ENCODE assay signal across 14 cellular contexts in genomic region chr1:225780609-225781008, GRCh38. TPM values are rescaled to one million over a fixed set of nuclear protein-coding genes. Genes with fewer than 3 reads are reported as not detected.
DNase-seq lines count a peak whose midpoint lies in the region; ATAC-seq and TF ChIP-seq lines count a peak whose summit lies in the region.
"Had no signal": no experiment of that assay in that cellular context is flagged by ENCODE, and none has a peak within 500 bp of the region (broad histone marks: within the 10 kb centered on the region; RNA-seq: fewer than 3 reads in every experiment).

No MANE protein-coding gene starts in this region.

- H3K27me3 Mint-ChIP-seq in activated T-cell treated with anti-CD3 and anti-CD28 coated beads, Interleukin-2, amount 50 U/mL, for 72 hours (ENCODE audit: low read depth) = no peaks in the 10 kb centered on the region
- H3K27me3 Mint-ChIP-seq in stimulated activated naive B cell treated with anti-CD40 and anti-IgM and Interleukin-4, amounts not matched to agents 10 μg/mL and 1 μg/mL and 100 μg/mL, for 72 hours = no peaks in the 10 kb centered on the region

- peaks cover 49% of the 10 kb centered on the region for H4K20me1 ChIP-seq in SK-N-SH (ENCODE audit: insufficient read depth)

- peak overlapping the region; percentile 51 for H3K27ac Mint-ChIP-seq in activated T-cell treated with anti-CD3 and anti-CD28 coated beads, Interleukin-2, amount 50 U/mL, for 72 hours
- peak overlapping the region; percentile 37 for H3K27ac Mint-ChIP-seq in stimulated activated naive B cell treated with anti-CD40 and anti-IgM and Interleukin-4, amounts not matched to agents 10 μg/mL and 1 μg/mL and 100 μg/mL, for 72 hours

- CTCF ChIA-PET in SK-N-SH (lab: Yijun Ruan, JAX) = interaction anchor here (1.1 to 2.1 kb wide), 4 partner anchors 9 to 306 kb away, joined by 3 to 10 read pairs (median 5); no protein-coding TSS in a partner anchor

- POLR2A ChIA-PET in SK-N-SH (lab: Yijun Ruan, JAX) = no interaction called here

- H3K9ac ChIP-seq in SK-N-SH = no peak overlapping the region
- H3K9ac ChIP-seq in iPS-18a (ENCODE audit: low read length) = no peak overlapping the region

- peaks cover 13 to 34% of the 10 kb centered on the region in 2 donors for H3K36me3 Mint-ChIP-seq in activated T-cell treated with anti-CD3 and anti-CD28 coated beads, Interleukin-2, amount 50 U/mL, for 72 hours (ENCODE audit: insufficient read depth in 2 of 2)
- peaks cover 13 to 28% of the 10 kb centered on the region in 2 donors for H3K36me3 Mint-ChIP-seq in stimulated activated naive B cell treated with anti-CD40 and anti-IgM and Interleukin-4, amounts not matched to agents 10 μg/mL and 1 μg/mL and 100 μg/mL, for 72 hours

- no peak for TF ChIP-seq EP300 in SK-N-SH (IDR thresholded peaks at IDR 0.05; ENCODE audit: borderline replicate concordance in 1 of 2, low read depth in 1 of 2, low read length in 1 of 2)

- H3K4me1 ChIP-seq in SK-N-SH (ENCODE audit: control insufficient read depth in 1 of 2, insufficient read depth in 2 of 2, low read depth in 1 of 2, low read length in 1 of 2) (peaks cover 11 to 19% of the 10 kb centered on the region in 2 experiments; a peak in 3 of 4 replicates), iPS-18a (ENCODE audit: control insufficient read depth, low read depth, low read length) (peaks cover 34% of the 10 kb centered on the region)

- peak overlapping the region; percentile 82; the same call in 1 of the 2 replicates for H3K4me2 ChIP-seq in SK-N-SH

- no peak for ATAC-seq in activated T-cell treated with anti-CD3 and anti-CD28 coated beads, Interleukin-2, amount 50 U/mL, for 72 hours (replicated peaks in 1 of 2)
- ATAC-seq in stimulated activated naive B cell treated with anti-CD40 and anti-IgM and Interleukin-4, amounts not matched to agents 10 μg/mL and 1 μg/mL and 100 μg/mL, for 72 hours (replicated peaks) = no peak
- no peak for ATAC-seq in GM21528 (IDR thresholded peaks at IDR 0.05; ENCODE audit: low FRiP score, unreplicated experiment)
- ATAC-seq in HG03095 (IDR thresholded peaks at IDR 0.05; ENCODE audit: unreplicated experiment) = no peak

- H3K4me3 Mint-ChIP-seq in activated T-cell treated with anti-CD3 and anti-CD28 coated beads, Interleukin-2, amount 50 U/mL, for 72 hours = peak overlapping the region; percentile 66 to 75
- H3K4me3 Mint-ChIP-seq in stimulated activated naive B cell treated with anti-CD40 and anti-IgM and Interleukin-4, amounts not matched to agents 10 μg/mL and 1 μg/mL and 100 μg/mL, for 72 hours = peak overlapping the region in 1 of 2 donors; percentile 3

- H3K27ac ChIP-seq in SK-N-SH (ENCODE audit: low read depth in 2 of 2, low read length in 1 of 2) (peak overlapping the region in 1 of 2 experiments; percentile 36; a peak in 1 of 4 replicates), iPS-18a (ENCODE audit: low read length) (peak overlapping the region; percentile 20)
- H3K27ac ChIP-seq: thyroid gland had no signal

- H3K36me3 ChIP-seq in SK-N-SH (replicated peaks in 1 of 2; ENCODE audit: control insufficient read depth in 1 of 2, insufficient read depth in 2 of 2, low read length in 1 of 2) = peaks cover 12 to 37% of the 10 kb centered on the region in 2 experiments
- H3K36me3 ChIP-seq in iPS-18a (ENCODE audit: control insufficient read depth, low read depth, low read length) = peaks cover 22% of the 10 kb centered on the region

- DNase-seq in activated T-cell treated with anti-CD3 and anti-CD28 coated beads, Interleukin-2, amount 50 U/mL, for 72 hours = no peak
- no peak for DNase-seq in activated T-cell treated with anti-CD3 and anti-CD28 coated beads, Interleukin-2, amount 50 U/mL, for 48 hours
- DNase-seq in SK-N-SH = no peak
- DNase-seq in stimulated activated naive B cell treated with anti-CD40 and anti-IgM and Interleukin-4, amounts not matched to agents 10 μg/mL and 1 μg/mL and 100 μg/mL, for 72 hours = no peak
- DNase-seq in stimulated activated CD8-positive, alpha-beta memory T cell treated with anti-CD3 and anti-CD28 coated beads, Interleukin-4, amount 100 ng/mL, for 48 hours = no peak
- DNase-seq: amniotic stem cell; BE2C; NCI-H187; occipital lobe; stimulated activated CD4-positive, alpha-beta T cell treated with anti-CD3 and anti-CD28 coated beads, Interleukin-4, amount 100 ng/mL, for 4 hours; thyroid gland had no signal

- 97% methylated on average over 1 of the region's 1 CpG for WGBS in SK-N-SH (ENCODE audit: low lambda C conversion rate)

- no peak for TF ChIP-seq CTCF in SK-N-SH (IDR thresholded peaks at IDR 0.05)

- H3K79me2 ChIP-seq in SK-N-SH (ENCODE audit: insufficient read depth) = peaks cover 79% of the 10 kb centered on the region

- no peak overlapping the region for H2AFZ ChIP-seq in SK-N-SH (ENCODE audit: low read depth)

- H3K9me2 ChIP-seq in SK-N-SH = no peaks in the 10 kb centered on the region

- H3K27me3 ChIP-seq in SK-N-SH (ENCODE audit: insufficient read depth) (no peaks in the 10 kb centered on the region), iPS-18a (ENCODE audit: control insufficient read depth, insufficient read depth, low read length) (no peaks in the 10 kb centered on the region)
- H3K27me3 ChIP-seq: BE2C, thyroid gland had no signal

- H3K4me1 Mint-ChIP-seq in activated T-cell treated with anti-CD3 and anti-CD28 coated beads, Interleukin-2, amount 50 U/mL, for 72 hours (ENCODE audit: low read depth) = peaks cover 43% of the 10 kb centered on the region
- peaks cover 21 to 29% of the 10 kb centered on the region in 2 donors for H3K4me1 Mint-ChIP-seq in stimulated activated naive B cell treated with anti-CD40 and anti-IgM and Interleukin-4, amounts not matched to agents 10 μg/mL and 1 μg/mL and 100 μg/mL, for 72 hours

- H3K4me3 ChIP-seq in SK-N-SH (ENCODE audit: low read depth in 2 of 2, low read length in 1 of 2) (no peak overlapping the region), iPS-18a (ENCODE audit: low read length) (no peak overlapping the region)
- H3K4me3 ChIP-seq: thyroid gland had no signal

- H3F3A ChIP-seq in SK-N-SH (replicated peaks; ENCODE audit: insufficient read depth) = peaks cover 31% of the 10 kb centered on the region

- no peak for TF ChIP-seq RAD21 in SK-N-SH (IDR thresholded peaks at IDR 0.05; ENCODE audit: low read length)

- no peaks in the 10 kb centered on the region for H3K9me3 Mint-ChIP-seq in activated T-cell treated with anti-CD3 and anti-CD28 coated beads, Interleukin-2, amount 50 U/mL, for 72 hours
- no peaks in the 10 kb centered on the region for H3K9me3 Mint-ChIP-seq in stimulated activated naive B cell treated with anti-CD40 and anti-IgM and Interleukin-4, amounts not matched to agents 10 μg/mL and 1 μg/mL and 100 μg/mL, for 72 hours

- no peaks in the 10 kb centered on the region for H3K9me3 ChIP-seq in SK-N-SH
- no peaks in the 10 kb centered on the region for H3K9me3 ChIP-seq in iPS-18a (ENCODE audit: control insufficient read depth, low read depth, low read length)
- H3K9me3 ChIP-seq: BE2C, thyroid gland had no signal

TF ChIP-seq in SK-N-SH, 30 proteins besides CTCF, POLR2A, EP300 and RAD21:
- TF ChIP-seq TCF12 (IDR thresholded peaks at IDR 0.05) (peak; percentile 33; the same call in 1 of the 2 replicates), YY1 (IDR thresholded peaks at IDR 0.05; ENCODE audit: low read depth) (no peak)
TF ChIP-seq in SK-N-SH: peak in this region for 1.

RNA-seq across cellular contexts. Expression of gene SRP9, which starts 3.0 kb away (rescaled TPM):
- total RNA-seq in activated T-cell treated with anti-CD3 and anti-CD28 coated beads, Interleukin-2, amount 50 U/mL, for 72 hours = 100 to 1,000 TPM; 217 to 239 TPM
- 156 and 292 TPM in 2 replicates for polyA plus RNA-seq in SK-N-SH (2012; rRNA removed)
- polyA plus RNA-seq in SK-N-SH (2012; cell fraction: cytosol; rRNA removed) = 324 and 359 TPM in 2 replicates
- 60.3 and 116 TPM in 2 replicates for polyA plus RNA-seq in SK-N-SH (2012; cell fraction: nucleus; rRNA removed)

RNA-seq across cellular contexts. Expression of gene EPHX1, which starts 29.3 kb away (rescaled TPM):
- total RNA-seq in activated T-cell treated with anti-CD3 and anti-CD28 coated beads, Interleukin-2, amount 50 U/mL, for 72 hours = 1 to 10 TPM; 2.6 to 3.8 TPM
- 22.6 and 45.7 TPM in 2 replicates for polyA plus RNA-seq in SK-N-SH (2012; rRNA removed)
- 28.3 and 33.1 TPM in 2 replicates for polyA plus RNA-seq in SK-N-SH (2012; cell fraction: cytosol; rRNA removed)
- polyA plus RNA-seq in SK-N-SH (2012; cell fraction: nucleus; rRNA removed) = 36.0 and 37.1 TPM in 2 replicates
